ENCODE assay signal across 9 cellular contexts in genomic region chr18:73920033-73920432, GRCh38.
"Had no signal": no experiment of that assay in that cellular context is flagged by ENCODE, and none has a peak within 500 bp of the region (broad histone marks: within the 10 kb centered on the region; RNA-seq: fewer than 3 reads in every experiment).

No MANE protein-coding gene starts in this region.

- ATAC-seq: HCT116 had no signal

- H3K9me3 Mint-ChIP-seq: HFFc6, IgD-negative memory B cell had no signal

- H3K27ac ChIP-seq: GM23248, HL-60 had no signal

- H3K4me1 Mint-ChIP-seq: IgD-negative memory B cell had no signal

- H3K4me3 ChIP-seq: GM23248, HAP-1 had no signal

- DNase-seq: GM23248, GOT3, H7, HFFc6, KBM-7 had no signal

- H3K9me3 ChIP-seq: HAP-1 had no signal

- H3K9ac ChIP-seq: GM23248 had no signal

- H3K36me3 ChIP-seq: HAP-1 had no signal

- H3K4me1 ChIP-seq: HAP-1 had no signal

- H3K27ac Mint-ChIP-seq: HFFc6, IgD-negative memory B cell had no signal

- H2AFZ ChIP-seq: GM23248 had no signal

- H3K4me3 Mint-ChIP-seq: HFFc6, IgD-negative memory B cell had no signal
